In the genomic region with DNA sequence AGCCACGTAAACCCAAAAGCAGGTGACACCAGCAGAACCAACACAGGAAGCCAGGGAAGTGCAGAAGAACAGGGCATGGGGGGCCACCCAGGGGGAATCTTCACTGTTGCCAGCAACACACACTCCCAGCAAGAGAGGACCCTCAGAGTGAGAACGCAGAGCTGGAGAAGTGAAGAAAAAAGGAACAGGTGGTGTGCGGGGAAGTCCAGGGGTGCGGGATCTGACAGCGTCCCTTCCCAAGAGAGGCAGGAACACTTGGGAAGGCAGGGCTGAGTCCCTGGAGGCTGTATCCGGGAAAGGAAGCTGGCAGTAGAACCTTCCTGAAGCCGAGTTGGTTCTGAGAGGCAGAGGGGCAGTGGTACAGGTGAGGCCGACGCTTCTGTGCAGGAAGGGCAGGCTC, we compare ENCODE assay signal across 26 cellular contexts. TPM values are rescaled to one million over a fixed set of nuclear protein-coding genes. Genes with fewer than 3 reads are reported as not detected.
DNase-seq lines count a peak whose midpoint lies in the region; FAIRE-seq and TF ChIP-seq lines count a peak whose summit lies in the region.
"Had no signal": no experiment of that assay in that cellular context is flagged by ENCODE, and none has a peak within 500 bp of the region (broad histone marks: within the 10 kb centered on the region; RNA-seq: fewer than 3 reads in every experiment).

No MANE protein-coding gene starts in this region.

- H3K4me3 Mint-ChIP-seq in T-helper 2 cell treated with Interferon-gamma antibody and Interleukin-4, amounts not matched to agents 5 μg/mL and 100 μg/mL, for 36 hours = no peak overlapping the region
- H3K4me3 Mint-ChIP-seq in astrocyte (ENCODE audit: unreplicated experiment) = no peak overlapping the region
- no peak overlapping the region for H3K4me3 Mint-ChIP-seq in osteocyte (ENCODE audit: unreplicated experiment)
- H3K4me3 Mint-ChIP-seq: CD14-positive monocyte; CD4-positive, alpha-beta T cell; CD8-positive, alpha-beta memory T cell; HFFc6 had no signal

- DNase-seq in T-helper 2 cell treated with Interferon-gamma antibody and Interleukin-4, amounts not matched to agents 5 μg/mL and 100 μg/mL, for 36 hours (ENCODE audit: low spot score) = no peak
- DNase-seq in T-helper 2 cell = no peak
- no peak for DNase-seq in astrocyte (ENCODE audit: low read depth)
- DNase-seq in esophagus muscularis mucosa (ENCODE audit: extremely low spot score) = peak; percentile 75
- peak; percentile 76 for DNase-seq in osteocyte (ENCODE audit: extremely low spot score, unreplicated experiment)
- DNase-seq in posterior cingulate gyrus = no peak
- DNase-seq in GM19239 (ENCODE audit: insufficient read length, low spot score) = no peak
- no peak for DNase-seq in urothelium cell line (ENCODE audit: low spot score)
- DNase-seq: 8988T; ACHN; AML-193; BE2C; CD4-positive, alpha-beta T cell; CD8-positive, alpha-beta memory T cell; DMS 273 treated with DMSO at 0.1 percent for 48 hours; DMS79; EL; GDM1; GM23248; HFFc6 had no signal

- no peak for TF ChIP-seq POLR2A in esophagus muscularis mucosa (IDR thresholded peaks at IDR 0.05; ENCODE audit: low read depth)

- H3K9me3 Mint-ChIP-seq in T-helper 2 cell treated with Interferon-gamma antibody and Interleukin-4, amounts not matched to agents 5 μg/mL and 100 μg/mL, for 36 hours = no peaks in the 10 kb centered on the region
- H3K9me3 Mint-ChIP-seq in astrocyte (ENCODE audit: unreplicated experiment) (peaks cover 13% of the 10 kb centered on the region), osteocyte (ENCODE audit: unreplicated experiment) (peaks cover 9% of the 10 kb centered on the region)
- H3K9me3 Mint-ChIP-seq: CD4-positive, alpha-beta T cell; CD8-positive, alpha-beta memory T cell; HFFc6 had no signal

- H3K27me3 ChIP-seq in astrocyte (ENCODE audit: insufficient read depth, low read length) (no peaks in the 10 kb centered on the region), esophagus muscularis mucosa (peaks cover 0 to 7% (median 0%) of the 10 kb centered on the region in 4 donors)
- H3K27me3 ChIP-seq: BE2C; BLaER1 treated with 17β-estradiol and CSF1 and Interleukin-3, amounts not matched to agents 10 nM and 100 nM had no signal

- H3K27ac ChIP-seq in astrocyte (ENCODE audit: low read depth, low read length) (no peak overlapping the region), esophagus muscularis mucosa (replicated peaks in 1 of 4) (no peak overlapping the region)
- H3K27ac ChIP-seq: A549; BLaER1 treated with 17β-estradiol and CSF1 and Interleukin-3, amounts not matched to agents 10 nM and 100 nM; GM23248 had no signal

- H2AFZ ChIP-seq in astrocyte (ENCODE audit: low read depth, low read length) = no peak overlapping the region
- H2AFZ ChIP-seq: GM23248 had no signal

- peaks cover 3% of the 10 kb centered on the region for H3K9me3 ChIP-seq in astrocyte (ENCODE audit: insufficient read depth, low read depth, low read length)
- H3K9me3 ChIP-seq in esophagus muscularis mucosa = peaks cover 0 to 4% (median 0%) of the 10 kb centered on the region in 4 donors
- H3K9me3 ChIP-seq: A549, BE2C, HAP-1 had no signal

- H3K4me3 ChIP-seq in astrocyte (ENCODE audit: insufficient read depth, low read depth, low read length) (no peak overlapping the region), esophagus muscularis mucosa (no peak overlapping the region)
- H3K4me3 ChIP-seq: A549; BLaER1 treated with 17β-estradiol and CSF1 and Interleukin-3, amounts not matched to agents 10 nM and 100 nM; GM12878; GM23248; HAP-1 had no signal

- TF ChIP-seq EP300 in esophagus muscularis mucosa (IDR thresholded peaks at IDR 0.05) = no peak

- WGBS in esophagus muscularis mucosa = 55% methylated on average over 7 of the region's 9 CpGs

- H3K36me3 ChIP-seq in astrocyte (ENCODE audit: insufficient read depth, low read length) (no peaks in the 10 kb centered on the region), esophagus muscularis mucosa (no peaks in the 10 kb centered on the region)
- H3K36me3 ChIP-seq: BE2C; BLaER1 treated with 17β-estradiol and CSF1 and Interleukin-3, amounts not matched to agents 10 nM and 100 nM; HAP-1 had no signal

- H3K27ac Mint-ChIP-seq in T-helper 2 cell treated with Interferon-gamma antibody and Interleukin-4, amounts not matched to agents 5 μg/mL and 100 μg/mL, for 36 hours = peak overlapping the region; percentile 2
- H3K27ac Mint-ChIP-seq in astrocyte (ENCODE audit: unreplicated experiment) (peak overlapping the region; percentile 1), osteocyte (ENCODE audit: unreplicated experiment) (no peak overlapping the region)
- H3K27ac Mint-ChIP-seq: CD4-positive, alpha-beta T cell; HFFc6 had no signal

- no peak overlapping the region for H3K9ac ChIP-seq in astrocyte (ENCODE audit: low read length)
- H3K9ac ChIP-seq: BLaER1 treated with 17β-estradiol and CSF1 and Interleukin-3, amounts not matched to agents 10 nM and 100 nM; GM23248 had no signal

- no peak overlapping the region for H3K4me2 ChIP-seq in astrocyte (ENCODE audit: low read length)
- H3K4me2 ChIP-seq: A549; BLaER1 treated with 17β-estradiol and CSF1 and Interleukin-3, amounts not matched to agents 10 nM and 100 nM had no signal

- H3K4me1 ChIP-seq in astrocyte (ENCODE audit: insufficient read depth, low read length) (peaks cover 2% of the 10 kb centered on the region), esophagus muscularis mucosa (no peaks in the 10 kb centered on the region)
- H3K4me1 ChIP-seq: A549; BE2C; BLaER1 treated with 17β-estradiol and CSF1 and Interleukin-3, amounts not matched to agents 10 nM and 100 nM; HAP-1 had no signal

- FAIRE-seq in astrocyte (lab: Jason Lieb, UNC) = no peak
- no peak for FAIRE-seq in GM19239 (lab: Jason Lieb, UNC)
- no peak for FAIRE-seq in urothelium cell line (lab: Jason Lieb, UNC)
- FAIRE-seq: A549, D721Med, GM12878 had no signal

- no peaks in the 10 kb centered on the region for H3K79me2 ChIP-seq in astrocyte (ENCODE audit: insufficient read depth, low read length)

- no peaks in the 10 kb centered on the region for H3K4me1 Mint-ChIP-seq in T-helper 2 cell treated with Interferon-gamma antibody and Interleukin-4, amounts not matched to agents 5 μg/mL and 100 μg/mL, for 36 hours (ENCODE audit: low read depth)
- peaks cover 6% of the 10 kb centered on the region for H3K4me1 Mint-ChIP-seq in astrocyte (ENCODE audit: low read depth, unreplicated experiment)
- peaks cover under 1% of the 10 kb centered on the region for H3K4me1 Mint-ChIP-seq in osteocyte (ENCODE audit: unreplicated experiment)
- H3K4me1 Mint-ChIP-seq: CD8-positive, alpha-beta memory T cell had no signal

- no peaks in the 10 kb centered on the region for H3K27me3 Mint-ChIP-seq in T-helper 2 cell treated with Interferon-gamma antibody and Interleukin-4, amounts not matched to agents 5 μg/mL and 100 μg/mL, for 36 hours (ENCODE audit: low read depth)
- H3K27me3 Mint-ChIP-seq in astrocyte (ENCODE audit: low read depth, unreplicated experiment) (no peaks in the 10 kb centered on the region), osteocyte (ENCODE audit: unreplicated experiment) (no peaks in the 10 kb centered on the region)

- intact Hi-C loops in esophagus muscularis mucosa (cut with DNase I) = no loop called here
- intact Hi-C loops in posterior cingulate gyrus (cut with DNase I) = no loop called here

- TF ChIP-seq CTCF in astrocyte (IDR thresholded peaks at IDR 0.05; ENCODE audit: insufficient read depth, low read depth, low read length) = no peak
- TF ChIP-seq CTCF in esophagus muscularis mucosa (IDR thresholded peaks at IDR 0.05) = no peak
- TF ChIP-seq CTCF in osteocyte (IDR thresholded peaks at IDR 0.05) = no peak

- H4K20me1 ChIP-seq in astrocyte (ENCODE audit: insufficient read depth, low read length) = no peaks in the 10 kb centered on the region
- H4K20me1 ChIP-seq: BLaER1 treated with 17β-estradiol and CSF1 and Interleukin-3, amounts not matched to agents 10 nM and 100 nM had no signal

- H3K36me3 Mint-ChIP-seq in T-helper 2 cell treated with Interferon-gamma antibody and Interleukin-4, amounts not matched to agents 5 μg/mL and 100 μg/mL, for 36 hours (ENCODE audit: low read depth) = no peaks in the 10 kb centered on the region
- peaks cover 12% of the 10 kb centered on the region for H3K36me3 Mint-ChIP-seq in astrocyte (ENCODE audit: low read depth, unreplicated experiment)
- H3K36me3 Mint-ChIP-seq in osteocyte (ENCODE audit: unreplicated experiment) = no peaks in the 10 kb centered on the region

RNA-seq across cellular contexts. Expression of gene AGAP4, which starts 27.7 kb away (rescaled TPM):
- 16.4 and 18.4 TPM in 2 replicates for total RNA-seq in astrocyte
- 10 to 100 TPM in 1 of 4 donors, 1 to 10 TPM in 3; 7.5 to 14.9 (median 8.0) TPM for total RNA-seq in esophagus muscularis mucosa
- 13.1 and 16.7 TPM in 2 replicates for total RNA-seq in osteocyte

Comparison
In these comparisons a context has a peak if more than half of its experiments do, and no peak if none do; other contexts are left out.
1. DNase-seq: peak in esophagus muscularis mucosa (single experiment) and osteocyte (single experiment); none in T-helper 2 cell treated with Interferon-gamma antibody and Interleukin-4, amounts not matched to agents 5 μg/mL and 100 μg/mL, for 36 hours (single experiment), T-helper 2 cell (0 of 5), astrocyte (single experiment), posterior cingulate gyrus (0 of 10), GM19239 (single experiment) and urothelium cell line (single experiment).